9 cellular contexts compared by ENCODE assay signal in genomic region chr9:3479516-3480352, GRCh38. TPM values are rescaled to one million over a fixed set of nuclear protein-coding genes. Genes with fewer than 3 reads are reported as not detected.
A peak's percentile ranks its signal among the peaks of the same experiment; 100 is the strongest.
DNase-seq lines count a peak whose midpoint lies in the region; ATAC-seq and TF ChIP-seq lines count a peak whose summit lies in the region.
"Had no signal": no experiment of that assay in that cellular context is flagged by ENCODE, and none has a peak within 500 bp of the region (broad histone marks: within the 10 kb centered on the region; RNA-seq: fewer than 3 reads in every experiment).

No MANE protein-coding gene starts in this region.

- intact Hi-C loops in right lobe of liver (cut with DNase I): no loop called here

- peaks cover 14% of the 10 kb centered on the region for H3K9me3 Mint-ChIP-seq in activated naive CD8-positive, alpha-beta T cell (ENCODE audit: low read depth)

- CTCF ChIA-PET in GM10248 (lab: Yijun Ruan, JAX): interaction anchor here (1.0 to 2.6 kb wide), 8 partner anchors 11 to 233 kb away, joined by 3 to 7 read pairs (median 4); no protein-coding TSS in a partner anchor

- no peak overlapping the region for H3K4me3 Mint-ChIP-seq in activated naive CD8-positive, alpha-beta T cell

- H3K4me1 Mint-ChIP-seq in activated naive CD8-positive, alpha-beta T cell (ENCODE audit: low read depth): peaks cover 61% of the 10 kb centered on the region

- TF ChIP-seq CTCF in GM10248 (IDR thresholded peaks at IDR 0.05; ENCODE audit: control extremely low read depth, extremely low read depth, low read depth, missing control alignments) (no peak), right lobe of liver (IDR thresholded peaks at IDR 0.05) (no peak)

- no peaks in the 10 kb centered on the region for H3K36me3 ChIP-seq in right lobe of liver

- no peak overlapping the region for H3K27ac ChIP-seq in right lobe of liver

- peaks cover 34% of the 10 kb centered on the region for H3K36me3 Mint-ChIP-seq in activated naive CD8-positive, alpha-beta T cell

- H3K27me3 ChIP-seq in right lobe of liver: no peaks in the 10 kb centered on the region

- POLR2A ChIA-PET in GM10248 (lab: Yijun Ruan, JAX): interaction anchor here (0.6 kb wide), 2 partner anchors 10 to 43 kb away, joined by 3 to 8 read pairs; no protein-coding TSS in a partner anchor

- TF ChIP-seq POLR2A in right lobe of liver (IDR thresholded peaks at IDR 0.05): no peak

- no peaks in the 10 kb centered on the region for H3K4me1 ChIP-seq in right lobe of liver

- peak overlapping the region; percentile 79 for H3K27ac Mint-ChIP-seq in activated naive CD8-positive, alpha-beta T cell

- no peaks in the 10 kb centered on the region for H3K9me3 ChIP-seq in right lobe of liver

- ATAC-seq in GM19397 (IDR thresholded peaks at IDR 0.05; ENCODE audit: unreplicated experiment) (peak; percentile 41), HG03159 (IDR thresholded peaks at IDR 0.05; ENCODE audit: unreplicated experiment) (peak; percentile 47), right lobe of liver (no peak)

- no peak overlapping the region for H3K4me3 ChIP-seq in right lobe of liver
- H3K4me3 ChIP-seq: skin epidermis had no signal

- 81% methylated on average over 7 of the region's 7 CpGs for WGBS in right lobe of liver (ENCODE audit: insufficient coverage, low coverage, low lambda C conversion rate, missing lambda C conversion rate)

- DNase-seq in GM10248 (ENCODE audit: extremely low spot score): peak; percentile 8
- no peak for DNase-seq in hepatic stellate cell (ENCODE audit: low spot score)
- no peak for DNase-seq in dedifferentiated amniotic fluid mesenchymal stem cell (ENCODE audit: extremely low spot score)
- DNase-seq in glomerular visceral epithelial cell (ENCODE audit: extremely low spot score): no peak
- DNase-seq in right lobe of liver: no peak

- no peaks in the 10 kb centered on the region for H3K27me3 Mint-ChIP-seq in activated naive CD8-positive, alpha-beta T cell

RNA-seq across cellular contexts. Expression of gene RFX3, which starts 46.1 kb away (rescaled TPM):
- total RNA-seq in right lobe of liver: 1 to 10 TPM; 1.4 to 2.5 (median 1.8) TPM

Comparison
In these comparisons a context has a peak if more than half of its experiments do, and no peak if none do; other contexts are left out.
1. ATAC-seq: peak in GM19397 (single experiment) and HG03159 (single experiment); none in right lobe of liver (0 of 4).